8 cellular contexts compared by ENCODE assay signal in genomic region chr16:3020604-3021448, GRCh38. TPM values are rescaled to one million over a fixed set of nuclear protein-coding genes. Genes with fewer than 3 reads are reported as not detected.
DNase-seq lines count a peak whose midpoint lies in the region; ATAC-seq and TF ChIP-seq lines count a peak whose summit lies in the region.

No MANE protein-coding gene starts in this region.

- H3K36me3 Mint-ChIP-seq in activated T-cell treated with anti-CD3 and anti-CD28 coated beads, Interleukin-2, amount 50 U/mL, for 72 hours (ENCODE audit: insufficient read depth in 2 of 2), result no peaks in the 10 kb centered on the region

- H3K27ac ChIP-seq in esophagus squamous epithelium, result peak overlapping the region; percentile 92 to 98 (median 96)

- peaks cover 0 to 33% (median 4%) of the 10 kb centered on the region in 4 donors for H3K27me3 ChIP-seq in esophagus squamous epithelium

- peak; percentile 26 to 32 for ATAC-seq in activated T-cell treated with anti-CD3 and anti-CD28 coated beads, Interleukin-2, amount 50 U/mL, for 72 hours (replicated peaks in 1 of 2)
- ATAC-seq in HG03460 (IDR thresholded peaks at IDR 0.05; ENCODE audit: unreplicated experiment), result no peak

- intact Hi-C loops in esophagus squamous epithelium (cut with DNase I), result no loop called here

- 1% methylated on average over 23 of the region's 57 CpGs; no CpG with 5 or more reads in 1 of the 2 donors for WGBS in esophagus squamous epithelium, 2 donors

- in situ Hi-C loops in G401 (cut with HindIII; ENCODE audit: low sequenced_read_pairs), result no loop called here

- no peak for TF ChIP-seq POLR2A in esophagus squamous epithelium (IDR thresholded peaks at IDR 0.05)

- H3K4me3 Mint-ChIP-seq in activated T-cell treated with anti-CD3 and anti-CD28 coated beads, Interleukin-2, amount 50 U/mL, for 72 hours, result peak overlapping the region; percentile 83 to 85

- no peaks in the 10 kb centered on the region for H3K9me3 ChIP-seq in esophagus squamous epithelium

- peaks cover 0 to 7% (median 0%) of the 10 kb centered on the region in 3 donors for H3K36me3 ChIP-seq in esophagus squamous epithelium

- no peaks in the 10 kb centered on the region for H3K9me3 Mint-ChIP-seq in activated T-cell treated with anti-CD3 and anti-CD28 coated beads, Interleukin-2, amount 50 U/mL, for 72 hours

- no peak overlapping the region for H3K27ac Mint-ChIP-seq in activated T-cell treated with anti-CD3 and anti-CD28 coated beads, Interleukin-2, amount 50 U/mL, for 72 hours

- H3K4me1 Mint-ChIP-seq in activated T-cell treated with anti-CD3 and anti-CD28 coated beads, Interleukin-2, amount 50 U/mL, for 72 hours (ENCODE audit: low read depth), result peaks cover 68% of the 10 kb centered on the region

- DNase-seq in G401 (ENCODE audit: low spot score), result peak; percentile 41
- peak; percentile 39 for DNase-seq in NCI-H345 treated with DMSO at 0.1 percent for 48 hours (lab: John Stamatoyannopoulos, UW; ENCODE audit: unreplicated experiment)
- peak; percentile 65 to 76 for DNase-seq in activated T-cell treated with anti-CD3 and anti-CD28 coated beads, Interleukin-2, amount 50 U/mL, for 72 hours
- DNase-seq in esophagus squamous epithelium (lab: John Stamatoyannopoulos, UW), result no peak
- peak; percentile 91 for DNase-seq in myocyte (ENCODE audit: low read depth)
- DNase-seq in superior temporal gyrus (ENCODE audit: extremely low spot score), result peak; percentile 15
- no peak for DNase-seq in NK-92 treated with Interleukin-12 subunit alpha and Interleukin-12 subunit beta, amount 100 ng/mL, for 24 hours (lab: John Stamatoyannopoulos, UW)

- peak overlapping the region; percentile 46 to 79 (median 63) for H3K4me3 ChIP-seq in esophagus squamous epithelium

- H3K27me3 Mint-ChIP-seq in activated T-cell treated with anti-CD3 and anti-CD28 coated beads, Interleukin-2, amount 50 U/mL, for 72 hours (ENCODE audit: low read depth), result peaks cover 17% of the 10 kb centered on the region

- peaks cover 41 to 77% (median 45%) of the 10 kb centered on the region in 3 donors for H3K4me1 ChIP-seq in esophagus squamous epithelium

- TF ChIP-seq CTCF in esophagus squamous epithelium (IDR thresholded peaks at IDR 0.05), result no peak

RNA-seq across cellular contexts. Expression of gene TNFRSF12A, which starts 0.7 kb away (rescaled TPM):
- 128 and 129 TPM in 2 replicates for total RNA-seq in G401 (2014; rRNA removed; shearing (Covaris generic))
- total RNA-seq in activated T-cell treated with anti-CD3 and anti-CD28 coated beads, Interleukin-2, amount 50 U/mL, for 72 hours, result 1 to 10 TPM; 3.9 to 4.0 TPM
- total RNA-seq in esophagus squamous epithelium (10 to 100 TPM; 15.3 to 46.0 (median 28.6) TPM), myocyte (217 and 325 TPM in 2 replicates)
- 482 TPM for polyA plus RNA-seq in myocyte (2012)

RNA-seq across cellular contexts. Expression of gene CLDN6, which starts 2.8 kb away (rescaled TPM):
- 1.7 and 2.7 TPM in 2 replicates for total RNA-seq in G401 (2014; rRNA removed; shearing (Covaris generic))
- not detected for total RNA-seq in activated T-cell treated with anti-CD3 and anti-CD28 coated beads, Interleukin-2, amount 50 U/mL, for 72 hours
- total RNA-seq in esophagus squamous epithelium (not detected), myocyte (0.52 TPM in 1 of 2 replicates, not detected in the other)
- polyA plus RNA-seq in myocyte (2012), result 0.83 TPM

RNA-seq across cellular contexts. Expression of gene HCFC1R1, which starts 2.9 kb away (rescaled TPM):
- total RNA-seq in G401 (2014; rRNA removed; shearing (Covaris generic)), result 55.9 and 59.3 TPM in 2 replicates
- total RNA-seq in activated T-cell treated with anti-CD3 and anti-CD28 coated beads, Interleukin-2, amount 50 U/mL, for 72 hours, result 10 to 100 TPM; 27.6 to 32.8 TPM
- total RNA-seq in esophagus squamous epithelium (10 to 100 TPM; 17.9 to 32.4 (median 18.4) TPM), myocyte (23.0 and 34.9 TPM in 2 replicates)
- polyA plus RNA-seq in myocyte (2012), result 234 TPM

RNA-seq across cellular contexts. Expression of gene THOC6, which starts 3.0 kb away (rescaled TPM):
- 106 and 120 TPM in 2 replicates for total RNA-seq in G401 (2014; rRNA removed; shearing (Covaris generic))
- 10 to 100 TPM; 49.1 to 50.9 TPM for total RNA-seq in activated T-cell treated with anti-CD3 and anti-CD28 coated beads, Interleukin-2, amount 50 U/mL, for 72 hours
- 10 to 100 TPM; 17.4 to 27.9 (median 25.8) TPM for total RNA-seq in esophagus squamous epithelium
- total RNA-seq in myocyte, result 19.8 and 23.7 TPM in 2 replicates
- 23.8 TPM for polyA plus RNA-seq in myocyte (2012)

RNA-seq across cellular contexts. Expression of gene CLDN9, which starts 8.1 kb away (rescaled TPM):
- not detected in 2 replicates for total RNA-seq in G401 (2014; rRNA removed; shearing (Covaris generic))
- under 1 TPM in 1 of 2 donors, not detected in 1; 0.14 TPM for total RNA-seq in activated T-cell treated with anti-CD3 and anti-CD28 coated beads, Interleukin-2, amount 50 U/mL, for 72 hours
- not detected for total RNA-seq in esophagus squamous epithelium
- total RNA-seq in myocyte, result 0.05 and 0.36 TPM in 2 replicates
- 0.08 TPM for polyA plus RNA-seq in myocyte (2012)

Comparison
In these comparisons a context has a peak if more than half of its experiments do, and no peak if none do; other contexts are left out.
1. DNase-seq: peak in G401 (single experiment), NCI-H345 treated with DMSO at 0.1 percent for 48 hours (single experiment), activated T-cell treated with anti-CD3 and anti-CD28 coated beads, Interleukin-2, amount 50 U/mL, for 72 hours (2 of 2), myocyte (single experiment) and superior temporal gyrus (single experiment); none in esophagus squamous epithelium (single experiment) and NK-92 treated with Interleukin-12 subunit alpha and Interleukin-12 subunit beta, amount 100 ng/mL, for 24 hours (single experiment).